ENCODE assay signal across 8 cellular contexts in the genomic region with DNA sequence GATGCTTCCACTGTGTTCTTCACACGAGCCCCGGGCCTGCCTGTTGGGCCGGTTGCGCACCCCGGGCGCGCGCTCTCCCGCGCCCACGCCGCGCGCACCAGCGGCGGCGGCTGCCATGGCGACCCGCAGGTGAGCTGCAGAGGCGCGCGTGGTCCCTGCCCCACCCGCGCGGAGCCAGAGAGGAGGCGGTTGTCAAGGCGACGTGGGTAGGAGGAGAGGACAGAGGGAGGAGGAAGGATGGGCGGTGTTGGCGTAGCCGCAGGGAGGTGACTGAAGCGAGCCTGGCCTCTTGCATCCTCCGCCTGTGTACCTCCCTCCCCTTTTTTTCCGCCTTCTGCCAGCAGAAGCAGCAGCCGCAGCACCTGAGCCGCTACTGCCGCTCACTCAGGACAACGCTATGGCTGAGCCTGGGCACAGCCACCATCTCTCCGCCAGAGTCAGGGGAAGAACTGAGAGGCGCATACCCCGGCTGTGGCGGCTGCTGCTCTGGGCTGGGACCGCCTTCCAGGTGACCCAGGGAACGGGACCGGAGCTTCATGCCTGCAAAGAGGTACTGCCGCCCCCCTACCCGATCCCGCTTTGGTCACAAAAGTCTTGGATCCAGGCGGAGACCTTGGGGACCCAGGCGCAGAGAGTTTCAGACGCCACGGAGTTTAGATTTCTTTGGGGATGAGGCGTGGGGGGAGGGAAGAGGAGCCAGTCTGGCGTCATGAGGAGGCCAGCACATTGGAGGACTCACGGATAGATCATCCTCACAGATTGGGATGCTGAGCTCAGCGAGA. TPM values are rescaled to one million over a fixed set of nuclear protein-coding genes. Genes with fewer than 3 reads are reported as not detected.
DNase-seq lines count a peak whose midpoint lies in the region; ATAC-seq and TF ChIP-seq lines count a peak whose summit lies in the region.

A gene with protein sequence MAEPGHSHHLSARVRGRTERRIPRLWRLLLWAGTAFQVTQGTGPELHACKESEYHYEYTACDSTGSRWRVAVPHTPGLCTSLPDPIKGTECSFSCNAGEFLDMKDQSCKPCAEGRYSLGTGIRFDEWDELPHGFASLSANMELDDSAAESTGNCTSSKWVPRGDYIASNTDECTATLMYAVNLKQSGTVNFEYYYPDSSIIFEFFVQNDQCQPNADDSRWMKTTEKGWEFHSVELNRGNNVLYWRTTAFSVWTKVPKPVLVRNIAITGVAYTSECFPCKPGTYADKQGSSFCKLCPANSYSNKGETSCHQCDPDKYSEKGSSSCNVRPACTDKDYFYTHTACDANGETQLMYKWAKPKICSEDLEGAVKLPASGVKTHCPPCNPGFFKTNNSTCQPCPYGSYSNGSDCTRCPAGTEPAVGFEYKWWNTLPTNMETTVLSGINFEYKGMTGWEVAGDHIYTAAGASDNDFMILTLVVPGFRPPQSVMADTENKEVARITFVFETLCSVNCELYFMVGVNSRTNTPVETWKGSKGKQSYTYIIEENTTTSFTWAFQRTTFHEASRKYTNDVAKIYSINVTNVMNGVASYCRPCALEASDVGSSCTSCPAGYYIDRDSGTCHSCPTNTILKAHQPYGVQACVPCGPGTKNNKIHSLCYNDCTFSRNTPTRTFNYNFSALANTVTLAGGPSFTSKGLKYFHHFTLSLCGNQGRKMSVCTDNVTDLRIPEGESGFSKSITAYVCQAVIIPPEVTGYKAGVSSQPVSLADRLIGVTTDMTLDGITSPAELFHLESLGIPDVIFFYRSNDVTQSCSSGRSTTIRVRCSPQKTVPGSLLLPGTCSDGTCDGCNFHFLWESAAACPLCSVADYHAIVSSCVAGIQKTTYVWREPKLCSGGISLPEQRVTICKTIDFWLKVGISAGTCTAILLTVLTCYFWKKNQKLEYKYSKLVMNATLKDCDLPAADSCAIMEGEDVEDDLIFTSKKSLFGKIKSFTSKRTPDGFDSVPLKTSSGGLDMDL (plus strand): TSS at position 329 of the 782 bp plus-strand sequence. CDS start 69 bp downstream, at position 398.

- H3K4me3 ChIP-seq in BE2C (ENCODE audit: low read depth, low read length) = peak within 1 kb of the TSS; percentile 38
- peak within 1 kb of the TSS; percentile 36 for H3K4me3 ChIP-seq in choroid plexus epithelial cell (ENCODE audit: low read depth, low read length)
- peak within 1 kb of the TSS; percentile 1 for H3K4me3 ChIP-seq in lung

- H3K27me3 ChIP-seq in BE2C (peaks cover 26% of the 10 kb centered on the region), lung (ENCODE audit: control insufficient read depth, insufficient read depth) (no peaks in the 10 kb centered on the region)

- H3K4me1 ChIP-seq in BE2C = 0 out of 2 replicates have a peak, but pooled peaks cover 3% of the 10 kb centered on the region
- H3K4me1 ChIP-seq in lung (ENCODE audit: control insufficient read depth in 2 of 2, insufficient read depth in 2 of 2, low read length in 2 of 2) = peaks cover 2 to 5% of the 10 kb centered on the region in 2 donors

- no peaks in the 10 kb centered on the region for H3K36me3 ChIP-seq in BE2C
- no peaks in the 10 kb centered on the region for H3K36me3 ChIP-seq in lung (ENCODE audit: control insufficient read depth in 2 of 2, insufficient read depth in 2 of 2, low read length in 2 of 2)

- WGBS in lung, 2 donors = 2 to 4% methylated on average over 48 to 56 of the region's 56 CpGs

- TF ChIP-seq CTCF in BE2C (IDR thresholded peaks at IDR 0.05; ENCODE audit: low read depth, low read length) (no peak), choroid plexus epithelial cell (conservative IDR thresholded peaks at IDR 0.05; ENCODE audit: low read depth, low read length) (no peak), lung (IDR thresholded peaks at IDR 0.05; ENCODE audit: control extremely low read depth, extremely low read depth) (no peak)

- H3K9me3 ChIP-seq in BE2C = no peaks in the 10 kb centered on the region
- H3K9me3 ChIP-seq in lung (ENCODE audit: control insufficient read depth in 2 of 2, insufficient read depth in 1 of 2, low read length in 1 of 2) = no peaks in the 10 kb centered on the region

- DNase-seq in BE2C = peak; percentile 49
- DNase-seq in NCI-H146 treated with DMSO at 0.1 percent for 48 hours (lab: John Stamatoyannopoulos, UW; ENCODE audit: unreplicated experiment) = peak; percentile 96
- peak; percentile 90 for DNase-seq in activated CD4-positive, alpha-beta T cell treated with anti-CD3 and anti-CD28 coated beads, Interleukin-2, amount 50 U/mL, for 1 hour
- peak; percentile 31 for DNase-seq in choroid plexus epithelial cell (ENCODE audit: low read depth)
- DNase-seq in lung (ENCODE audit: low spot score) = peak; percentile 62
- peak; percentile 61 to 78 (median 77) for DNase-seq in stimulated activated CD4-positive, alpha-beta T cell treated with anti-CD3 and anti-CD28 coated beads, TNF-alpha, amount 100 ng/mL, for 1 hour (ENCODE audit: low read depth in 3 of 3, low spot score in 1 of 3)
- no peak for DNase-seq in dedifferentiated amniotic fluid mesenchymal stem cell (ENCODE audit: extremely low spot score)

- ATAC-seq in GM21381 (IDR thresholded peaks at IDR 0.05; ENCODE audit: unreplicated experiment) (peak; percentile 61), lung (ENCODE audit: insufficient read depth, low FRiP score) (peak; percentile 36)

- H3K27ac ChIP-seq in lung (ENCODE audit: low read depth in 1 of 2, low read length in 1 of 2) = no peak within 1 kb of the TSS

RNA-seq across cellular contexts. Expression of the gene that starts here (rescaled TPM):
- polyA plus RNA-seq in BE2C (2012; ENCODE audit: insufficient read depth, insufficient read length, low read depth) = 1.3 TPM
- total RNA-seq in lung = 10 to 100 TPM in 1 of 2 donors, 1 to 10 TPM in 1; 8.9 to 25.0 TPM
- polyA plus RNA-seq in lung = 1 to 10 TPM; 3.3 to 7.0 TPM
